Comparison of ENCODE assay signal across 8 cellular contexts in the genomic region with DNA sequence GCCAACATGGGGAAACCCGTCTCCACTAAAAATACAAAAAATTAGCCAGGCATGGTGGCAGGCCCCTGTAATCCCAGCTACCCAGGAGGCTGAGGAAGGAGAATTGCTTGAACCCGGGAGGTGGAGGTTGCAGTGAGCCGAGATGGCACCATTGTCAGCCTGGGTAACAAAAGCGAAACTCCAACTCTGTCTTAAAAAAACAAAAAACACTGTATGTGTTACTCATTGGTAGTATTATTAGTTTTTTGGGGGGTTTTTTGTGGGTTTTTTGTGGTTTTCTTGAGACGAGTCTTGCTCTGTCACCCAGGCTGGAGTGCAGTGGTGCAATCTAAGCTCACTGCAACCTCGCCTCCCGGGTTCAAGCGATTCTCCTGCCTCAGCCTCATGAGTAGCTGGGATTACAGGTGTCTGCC. TPM values are rescaled to one million over a fixed set of nuclear protein-coding genes. Genes with fewer than 3 reads are reported as not detected.
A peak's percentile ranks its signal among the peaks of the same experiment; 100 is the strongest.
DNase-seq lines count a peak whose midpoint lies in the region; ATAC-seq, FAIRE-seq and TF ChIP-seq lines count a peak whose summit lies in the region.
"Not testable (repeated sequence)": the region's sequence is repeated elsewhere in the genome, so short reads cannot be mapped to it uniquely, and the experiment has no call there.

No MANE protein-coding gene starts in this region.

- peaks cover 51% of the 10 kb centered on the region for H3K4me1 Mint-ChIP-seq in activated naive CD8-positive, alpha-beta T cell treated with anti-CD3 and anti-CD28 coated beads for 36 hours
- H3K4me1 Mint-ChIP-seq in stimulated activated memory B cell treated with anti-CD40 and anti-IgM and Interleukin-4, amounts not matched to agents 10 μg/mL and 1 μg/mL and 100 μg/mL, for 72 hours: peaks cover 87% of the 10 kb centered on the region

- peak overlapping the region; percentile 71 for H3K27ac Mint-ChIP-seq in activated naive CD8-positive, alpha-beta T cell treated with anti-CD3 and anti-CD28 coated beads for 36 hours
- peak overlapping the region; percentile 98 for H3K27ac Mint-ChIP-seq in stimulated activated memory B cell treated with anti-CD40 and anti-IgM and Interleukin-4, amounts not matched to agents 10 μg/mL and 1 μg/mL and 100 μg/mL, for 72 hours

- ATAC-seq in GM19324 (IDR thresholded peaks at IDR 0.05; ENCODE audit: low FRiP score, unreplicated experiment) (peak; percentile 63), GM21717 (IDR thresholded peaks at IDR 0.05; ENCODE audit: unreplicated experiment) (peak; percentile 66), HG03039 (IDR thresholded peaks at IDR 0.05; ENCODE audit: unreplicated experiment) (peak; percentile 60), HG03558 (IDR thresholded peaks at IDR 0.05; ENCODE audit: extremely low read depth, unreplicated experiment) (peak; percentile 39)
- ATAC-seq in activated CD4-positive, CD25-positive, alpha-beta regulatory T cell treated with anti-CD3 and anti-CD28 coated beads, Interleukin-2, amount 50 U/mL, for 24 hours: peak; percentile 76 to 77
- ATAC-seq in stimulated activated memory B cell treated with anti-CD40 and anti-IgM and Interleukin-4, amounts not matched to agents 10 μg/mL and 1 μg/mL and 100 μg/mL, for 72 hours: peak; percentile 87

- H3K27me3 Mint-ChIP-seq in activated naive CD8-positive, alpha-beta T cell treated with anti-CD3 and anti-CD28 coated beads for 36 hours; stimulated activated memory B cell treated with anti-CD40 and anti-IgM and Interleukin-4, amounts not matched to agents 10 μg/mL and 1 μg/mL and 100 μg/mL, for 72 hours: not testable (repeated sequence)

- not testable (repeated sequence) for TF ChIP-seq POLR2A in GM12892 (IDR thresholded peaks at IDR 0.05; ENCODE audit: low read depth, low read length)

- peak; percentile 67 for FAIRE-seq in GM12892 (lab: Jason Lieb, UNC)

- not testable (repeated sequence) for H3K9me3 Mint-ChIP-seq in activated naive CD8-positive, alpha-beta T cell treated with anti-CD3 and anti-CD28 coated beads for 36 hours; stimulated activated memory B cell treated with anti-CD40 and anti-IgM and Interleukin-4, amounts not matched to agents 10 μg/mL and 1 μg/mL and 100 μg/mL, for 72 hours

- DNase-seq in GM12892 (ENCODE audit: insufficient read length): not testable (repeated sequence)
- peak; percentile 20 for DNase-seq in activated naive CD8-positive, alpha-beta T cell treated with anti-CD3 and anti-CD28 coated beads for 36 hours

- H3K36me3 Mint-ChIP-seq in activated naive CD8-positive, alpha-beta T cell treated with anti-CD3 and anti-CD28 coated beads for 36 hours: peaks cover 60% of the 10 kb centered on the region
- H3K36me3 Mint-ChIP-seq in stimulated activated memory B cell treated with anti-CD40 and anti-IgM and Interleukin-4, amounts not matched to agents 10 μg/mL and 1 μg/mL and 100 μg/mL, for 72 hours: peaks cover 50% of the 10 kb centered on the region

- not testable (repeated sequence) for H3K4me3 Mint-ChIP-seq in activated naive CD8-positive, alpha-beta T cell treated with anti-CD3 and anti-CD28 coated beads for 36 hours
- H3K4me3 Mint-ChIP-seq in stimulated activated memory B cell treated with anti-CD40 and anti-IgM and Interleukin-4, amounts not matched to agents 10 μg/mL and 1 μg/mL and 100 μg/mL, for 72 hours: peak overlapping the region; percentile 83

RNA-seq across cellular contexts. Expression of a gene that starts 17.8 kb away (rescaled TPM):
- polyA plus RNA-seq in GM12892 (2012; ENCODE audit: missing spikeins): 66.5 TPM
- 10 to 100 TPM; 53.5 to 55.0 TPM for total RNA-seq in activated naive CD8-positive, alpha-beta T cell treated with anti-CD3 and anti-CD28 coated beads for 36 hours
